Comparison of ENCODE assay signal across 10 cellular contexts in genomic region chr7:130909161-130909836, GRCh38.
DNase-seq lines count a peak whose midpoint lies in the region; ATAC-seq and TF ChIP-seq lines count a peak whose summit lies in the region.
"Had no signal": no experiment of that assay in that cellular context is flagged by ENCODE, and none has a peak within 500 bp of the region (broad histone marks: within the 10 kb centered on the region; RNA-seq: fewer than 3 reads in every experiment).

No MANE protein-coding gene starts in this region.

- peak overlapping the region; percentile 88 for H3K4me3 ChIP-seq in fibroblast of the aortic adventitia (ENCODE audit: low read depth, low read length)
- H3K4me3 ChIP-seq in tibial nerve = peak overlapping the region; percentile 13 to 55 (median 36)

- intact Hi-C loops in left cardiac atrium (cut with DNase I) = no loop called here
- intact Hi-C loops in Right ventricle myocardium superior (cut with DNase I) = no loop called here

- TF ChIP-seq EP300 in tibial nerve (IDR thresholded peaks at IDR 0.05) = no peak

- no peaks in the 10 kb centered on the region for H3K27me3 ChIP-seq in tibial nerve

- H3K36me3 Mint-ChIP-seq in activated CD8-positive, alpha-beta T cell treated with anti-CD3 and anti-CD28 coated beads, Interleukin-2, amount 10 ng/mL, durations not matched to agents 7 days and 5 days (ENCODE audit: low read depth) = peaks cover 67% of the 10 kb centered on the region

- no peaks in the 10 kb centered on the region for H3K27me3 Mint-ChIP-seq in activated CD8-positive, alpha-beta T cell treated with anti-CD3 and anti-CD28 coated beads, Interleukin-2, amount 10 ng/mL, durations not matched to agents 7 days and 5 days (ENCODE audit: low read depth)

- ATAC-seq in left cardiac atrium = no peak
- no peak for ATAC-seq in Right ventricle myocardium superior (ENCODE audit: poor library complexity)
- ATAC-seq in activated CD8-positive, alpha-beta T cell treated with anti-CD3 and anti-CD28 coated beads, Interleukin-2, amount 10 ng/mL, durations not matched to agents 7 days and 5 days = no peak
- no peak for ATAC-seq in GM19328 (IDR thresholded peaks at IDR 0.05; ENCODE audit: unreplicated experiment)

- CTCF ChIA-PET in activated CD8-positive, alpha-beta T cell treated with anti-CD3 and anti-CD28 coated beads, Interleukin-2, amount 10 ng/mL, durations not matched to agents 7 days and 5 days (lab: Charles Lee) = interaction anchor here (0.9 to 2.4 kb wide), 5 partner anchors 10 to 131 kb away, joined by 3 to 12 read pairs (median 4); no protein-coding TSS in a partner anchor

- peak overlapping the region; percentile 70 for H3K27ac Mint-ChIP-seq in activated CD8-positive, alpha-beta T cell treated with anti-CD3 and anti-CD28 coated beads, Interleukin-2, amount 10 ng/mL, durations not matched to agents 7 days and 5 days

- no peaks in the 10 kb centered on the region for H3K9me3 ChIP-seq in tibial nerve

- peaks cover 74% of the 10 kb centered on the region for H3K4me1 Mint-ChIP-seq in activated CD8-positive, alpha-beta T cell treated with anti-CD3 and anti-CD28 coated beads, Interleukin-2, amount 10 ng/mL, durations not matched to agents 7 days and 5 days (ENCODE audit: low read depth)

- no peak for TF ChIP-seq CTCF in fibroblast of the aortic adventitia (IDR thresholded peaks at IDR 0.05; ENCODE audit: insufficient read depth, low read length)
- no peak for TF ChIP-seq CTCF in tibial nerve (IDR thresholded peaks at IDR 0.05)

- no peak for TF ChIP-seq POLR2A in tibial nerve (IDR thresholded peaks at IDR 0.05)

- peak overlapping the region in 3 of 4 donors; percentile 43 to 94 (median 93) for H3K27ac ChIP-seq in tibial nerve

- H3K9me3 Mint-ChIP-seq in activated CD8-positive, alpha-beta T cell treated with anti-CD3 and anti-CD28 coated beads, Interleukin-2, amount 10 ng/mL, durations not matched to agents 7 days and 5 days (ENCODE audit: insufficient read depth) = no peaks in the 10 kb centered on the region
- H3K9me3 Mint-ChIP-seq: neural crest cell had no signal

- H3K4me3 Mint-ChIP-seq in activated CD8-positive, alpha-beta T cell treated with anti-CD3 and anti-CD28 coated beads, Interleukin-2, amount 10 ng/mL, durations not matched to agents 7 days and 5 days = no peak overlapping the region
- H3K4me3 Mint-ChIP-seq: neural crest cell had no signal

- DNase-seq in left cardiac atrium (peak; percentile 23), Right ventricle myocardium superior (no peak), fibroblast of the aortic adventitia (ENCODE audit: low read depth) (no peak), tibial nerve (ENCODE audit: low spot score in 2 of 2) (no peak), NCI-H2196 treated with DMSO at 0.1 percent for 48 hours (lab: John Stamatoyannopoulos, UW; ENCODE audit: unreplicated experiment) (no peak), iPS-NIHi11 (ENCODE audit: low spot score) (no peak)
- DNase-seq in activated CD8-positive, alpha-beta T cell treated with anti-CD3 and anti-CD28 coated beads, Interleukin-2, amount 10 ng/mL, durations not matched to agents 7 days and 5 days = no peak
- DNase-seq: activated CD4-positive, CD25-positive, alpha-beta regulatory T cell treated with anti-CD3 and anti-CD28 coated beads, Interleukin-2, amount 50 U/mL, for 72 hours had no signal

- WGBS in tibial nerve, 2 donors = 96% methylated on average over 14 of the region's 14 CpGs

- peaks cover 0 to 30% (median 0%) of the 10 kb centered on the region in 3 donors for H3K36me3 ChIP-seq in tibial nerve

- peaks cover 4 to 88% (median 39%) of the 10 kb centered on the region in 4 donors for H3K4me1 ChIP-seq in tibial nerve

- POLR2A ChIA-PET in activated CD8-positive, alpha-beta T cell treated with anti-CD3 and anti-CD28 coated beads, Interleukin-2, amount 10 ng/mL, durations not matched to agents 7 days and 5 days (lab: Charles Lee) = interaction anchor here (0.6 kb wide), 1 partner anchor 22 kb away, joined by 5 read pairs; no protein-coding TSS in a partner anchor
